In genomic region chr16:86926146-86926545, GRCh38 we compare ENCODE assay signal across 1 cellular context.
TF ChIP-seq lines count a peak whose summit lies in the region.

No MANE protein-coding gene starts in this region.

TF ChIP-seq in IMR-90, 13 proteins besides CTCF, POLR2A, EP300 and RAD21 (continued from another document):
- TF ChIP-seq ELK1 (IDR thresholded peaks at IDR 0.05; ENCODE audit: borderline replicate concordance, low read depth, low read length): no peak
- no peak for TF ChIP-seq CHD1 (IDR thresholded peaks at IDR 0.05; ENCODE audit: low read depth, low read length)
- TF ChIP-seq MXI1 (IDR thresholded peaks at IDR 0.05; ENCODE audit: borderline replicate concordance, low read depth, low read length): no peak
- TF ChIP-seq RFX5 (IDR thresholded peaks at IDR 0.05; ENCODE audit: low read depth, low read length): no peak
- TF ChIP-seq SMC3 (IDR thresholded peaks at IDR 0.05; ENCODE audit: low read depth, low read length): no peak
- no peak for TF ChIP-seq BHLHE40 (IDR thresholded peaks at IDR 0.05; ENCODE audit: low read depth, low read length)
- TF ChIP-seq MAFK (IDR thresholded peaks at IDR 0.05; ENCODE audit: low read depth, low read length): no peak
- TF ChIP-seq FOS (IDR thresholded peaks at IDR 0.05; ENCODE audit: low read depth, low read length): no peak
- TF ChIP-seq RCOR1 (IDR thresholded peaks at IDR 0.05; ENCODE audit: insufficient replicate concordance, low read length): no peak
- TF ChIP-seq USF2 (IDR thresholded peaks at IDR 0.05; ENCODE audit: low read depth, low read length): no peak
- no peak for TF ChIP-seq MAZ (IDR thresholded peaks at IDR 0.05; ENCODE audit: borderline replicate concordance, low read depth, low read length)
TF ChIP-seq in IMR-90: peak in this region for 0.
